ENCODE assay signal across 27 cellular contexts in the genomic region with DNA sequence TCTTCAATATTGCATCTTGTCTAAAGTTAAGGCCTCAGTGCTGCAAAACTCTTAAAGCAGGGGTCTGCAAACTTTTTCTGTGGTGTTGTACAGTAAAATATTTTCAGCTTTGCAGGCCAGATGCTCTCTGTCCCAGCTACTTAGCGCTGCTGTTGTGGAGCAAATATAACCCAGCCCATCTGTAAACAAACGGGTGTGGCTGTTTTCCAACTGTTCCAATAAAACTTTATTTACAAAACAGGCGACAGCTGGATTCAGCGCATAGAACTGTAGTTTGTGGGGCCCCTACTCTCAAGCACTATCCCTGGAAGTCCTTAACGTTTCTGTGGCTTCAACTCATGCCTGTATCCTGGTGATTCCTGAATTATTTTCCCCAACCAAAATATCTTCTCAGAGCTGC.
A peak's percentile ranks its signal among the peaks of the same experiment; 100 is the strongest.
DNase-seq lines count a peak whose midpoint lies in the region; ATAC-seq and TF ChIP-seq lines count a peak whose summit lies in the region.
"Had no signal": no experiment of that assay in that cellular context is flagged by ENCODE, and none has a peak within 500 bp of the region (broad histone marks: within the 10 kb centered on the region; RNA-seq: fewer than 3 reads in every experiment).

No MANE protein-coding gene starts in this region.

- CTCF ChIA-PET in CD4-positive, alpha-beta T cell (lab: Charles Lee): no interaction called here

- H3K4me1 ChIP-seq in mucosa of descending colon (ENCODE audit: low read depth): no peaks in the 10 kb centered on the region
- no peaks in the 10 kb centered on the region for H3K4me1 ChIP-seq in left lung
- H3K4me1 ChIP-seq: BLaER1, tibial artery had no signal

- POLR2A ChIA-PET in CD4-positive, alpha-beta T cell (lab: Charles Lee): no interaction called here

- no peak for DNase-seq in CD4-positive, alpha-beta T cell
- DNase-seq in SHP77 treated with DMSO at 0.1 percent for 48 hours (lab: John Stamatoyannopoulos, UW): peak; percentile 22
- no peak for DNase-seq in mucosa of descending colon
- DNase-seq in left lung: no peak
- no peak for DNase-seq in MG63
- no peak for DNase-seq in NCI-H1694 (lab: John Stamatoyannopoulos, UW)
- DNase-seq: activated CD4-positive, alpha-beta T cell treated with anti-CD3 and anti-CD28 coated beads for 36 hours; activated gamma-delta T cell; COR-L47; DMS79; erythroblast; left ventricle myocardium inferior; mesenchymal stem cell; NCI-H1105; NCI-H226; NCI-H526 treated with DMSO at 0.1 percent for 48 hours; posterior cingulate gyrus; right cardiac atrium; Right ventricle myocardium superior; stimulated activated CD4-positive, alpha-beta T cell treated with anti-CD3 and anti-CD28 coated beads, Interleukin-1b, Interleukin-23, amount 100 ng/mL, for 48 hours; stimulated activated CD8-positive, alpha-beta memory T cell treated with anti-CD3 and anti-CD28 coated beads, Interleukin-4, amount 100 ng/mL, for 48 hours; tibial artery had no signal

- no peaks in the 10 kb centered on the region for H3K9me3 ChIP-seq in CD4-positive, alpha-beta T cell (ENCODE audit: control insufficient read depth, low read length)
- no peaks in the 10 kb centered on the region for H3K9me3 ChIP-seq in mucosa of descending colon
- H3K9me3 ChIP-seq in left lung: no peaks in the 10 kb centered on the region
- H3K9me3 ChIP-seq in MG63: no peaks in the 10 kb centered on the region
- H3K9me3 ChIP-seq: BLaER1, left ventricle myocardium inferior, neutrophil, tibial artery had no signal

- no peaks in the 10 kb centered on the region for H3K27me3 ChIP-seq in CD4-positive, alpha-beta T cell (ENCODE audit: control insufficient read depth, insufficient read depth, low read length)
- H3K27me3 ChIP-seq in left lung (no peaks in the 10 kb centered on the region), MG63 (no peaks in the 10 kb centered on the region)
- H3K27me3 ChIP-seq: BLaER1, neutrophil, tibial artery had no signal

- no peak overlapping the region for H3K4me3 ChIP-seq in mucosa of descending colon
- no peak overlapping the region for H3K4me3 ChIP-seq in left lung
- no peak overlapping the region for H3K4me3 ChIP-seq in MG63
- H3K4me3 ChIP-seq: BLaER1, left ventricle myocardium inferior, tibial artery had no signal

- H3K36me3 ChIP-seq in mucosa of descending colon (ENCODE audit: low read depth) (no peaks in the 10 kb centered on the region), left lung (no peaks in the 10 kb centered on the region), MG63 (no peaks in the 10 kb centered on the region)
- H3K36me3 ChIP-seq: BLaER1, left ventricle myocardium inferior, neutrophil, tibial artery had no signal

- peak overlapping the region; percentile 61 for H3K27ac Mint-ChIP-seq in CD4-positive, alpha-beta T cell

- no peak for TF ChIP-seq CTCF in 22Rv1 (IDR thresholded peaks at IDR 0.05)
- no peak for TF ChIP-seq CTCF in CD4-positive, alpha-beta T cell (IDR thresholded peaks at IDR 0.05)
- no peak for TF ChIP-seq CTCF in mucosa of descending colon (IDR thresholded peaks at IDR 0.05)
- TF ChIP-seq CTCF in left lung (IDR thresholded peaks at IDR 0.05): no peak

- peak overlapping the region; percentile 1; the same call in 1 of the 2 replicates for H3K27ac ChIP-seq in 22Rv1
- H3K27ac ChIP-seq in CD4-positive, alpha-beta T cell (ENCODE audit: low read depth, low read length): no peak overlapping the region
- H3K27ac ChIP-seq in left lung: no peak overlapping the region
- H3K27ac ChIP-seq: BLaER1, left ventricle myocardium inferior, neutrophil, tibial artery had no signal

- intact Hi-C loops in CD4-positive, alpha-beta T cell (cut with DNase I, micrococcal nuclease): no loop called here
- intact Hi-C loops in mucosa of descending colon (cut with DNase I, micrococcal nuclease) (no loop called here), left lung (cut with DNase I) (no loop called here)

- H3K9me3 Mint-ChIP-seq in CD4-positive, alpha-beta T cell: peaks cover 4% of the 10 kb centered on the region
- H3K9me3 Mint-ChIP-seq: central memory CD8-positive, alpha-beta T cell had no signal

- H3K4me1 Mint-ChIP-seq in CD4-positive, alpha-beta T cell (ENCODE audit: low read depth): peaks cover 79% of the 10 kb centered on the region

- peaks cover 74% of the 10 kb centered on the region for H3K36me3 Mint-ChIP-seq in CD4-positive, alpha-beta T cell (ENCODE audit: low read depth)

- H3K27me3 Mint-ChIP-seq in CD4-positive, alpha-beta T cell: no peaks in the 10 kb centered on the region
- H3K27me3 Mint-ChIP-seq: activated CD4-positive, alpha-beta T cell treated with anti-CD3 and anti-CD28 coated beads for 36 hours; central memory CD8-positive, alpha-beta T cell had no signal

- no peak overlapping the region for H3K4me3 Mint-ChIP-seq in CD4-positive, alpha-beta T cell
- H3K4me3 Mint-ChIP-seq: activated CD4-positive, alpha-beta T cell treated with anti-CD3 and anti-CD28 coated beads for 36 hours; central memory CD8-positive, alpha-beta T cell had no signal

- ATAC-seq in CD4-positive, alpha-beta T cell (ENCODE audit: poor library complexity): no peak
- ATAC-seq in mucosa of descending colon (peak; percentile 55), left lung (no peak)
- ATAC-seq: activated CD4-positive, alpha-beta T cell treated with anti-CD3 and anti-CD28 coated beads for 36 hours; Panc1; right cardiac atrium had no signal
